In the genomic region with DNA sequence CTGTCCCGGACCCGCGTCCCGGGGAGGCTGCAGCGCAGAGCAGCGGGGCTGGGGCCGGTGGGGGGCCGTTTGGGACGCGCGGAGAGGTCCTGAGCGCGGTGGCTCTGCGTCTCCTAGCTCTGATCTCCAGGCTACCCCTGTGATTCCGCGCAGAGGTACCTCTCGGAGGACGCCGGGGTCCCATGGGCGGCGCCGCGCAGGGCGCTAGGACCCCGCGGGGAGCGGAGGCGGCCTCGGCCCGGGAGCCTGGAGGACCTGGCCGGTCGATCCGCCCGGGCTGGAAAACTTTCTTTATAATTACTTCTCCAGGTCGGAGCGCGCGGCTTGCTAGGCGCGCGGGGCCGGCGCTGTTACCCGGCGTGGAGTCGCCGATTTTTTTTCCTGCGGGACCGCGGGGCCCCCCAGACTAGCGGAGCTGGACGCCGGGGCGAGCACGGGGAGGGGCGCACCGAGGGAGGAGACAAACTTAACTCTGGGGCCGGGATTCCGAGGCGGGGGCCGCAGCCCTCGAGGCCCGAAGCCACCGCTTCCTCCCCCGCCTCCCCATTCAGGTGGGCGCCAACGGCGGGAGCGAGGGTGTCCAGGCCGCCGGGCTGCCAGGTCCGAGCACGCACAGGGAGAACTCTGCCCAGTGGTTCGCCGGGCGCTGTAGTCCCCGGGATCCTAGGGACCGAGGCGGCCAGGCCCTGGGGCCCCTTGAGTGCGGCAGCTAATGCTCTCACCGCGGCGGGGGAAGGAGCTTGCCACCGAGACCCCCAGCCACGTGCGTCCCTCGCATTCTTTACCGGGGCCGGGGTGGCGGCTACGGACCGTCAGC, we compare ENCODE assay signal across 9 cellular contexts. TPM values are rescaled to one million over a fixed set of nuclear protein-coding genes. Genes with fewer than 3 reads are reported as not detected.
A peak's percentile ranks its signal among the peaks of the same experiment; 100 is the strongest.
DNase-seq lines count a peak whose midpoint lies in the region; ATAC-seq and TF ChIP-seq lines count a peak whose summit lies in the region.
"Had no signal": no experiment of that assay in that cellular context is flagged by ENCODE, and none has a peak within 500 bp of the region (broad histone marks: within the 10 kb centered on the region; RNA-seq: fewer than 3 reads in every experiment).

No MANE protein-coding gene starts in this region.

- 0% methylated on average over 32 of the region's 92 CpGs for WGBS in esophagus muscularis mucosa

- DNase-seq in NCI-H82 (lab: John Stamatoyannopoulos, UW) (peak; percentile 58), NCI-H82 treated with DMSO at 0.1 percent for 48 hours (lab: John Stamatoyannopoulos, UW; ENCODE audit: unreplicated experiment) (no peak), SW480 (ENCODE audit: low spot score) (peak; percentile 69), esophagus muscularis mucosa (ENCODE audit: extremely low spot score) (no peak), myocyte (ENCODE audit: low read depth) (peak; percentile 40), activated gamma-delta T cell (lab: John Stamatoyannopoulos, UW) (no peak), medulla oblongata (ENCODE audit: extremely low spot score) (no peak)
- DNase-seq: DND-41 had no signal

- H3K36me3 ChIP-seq in esophagus muscularis mucosa: no peaks in the 10 kb centered on the region

- TF ChIP-seq CTCF in esophagus muscularis mucosa (IDR thresholded peaks at IDR 0.05): no peak

- peaks cover 13 to 59% (median 46%) of the 10 kb centered on the region in 4 donors for H3K4me1 ChIP-seq in esophagus muscularis mucosa

- H3K27me3 ChIP-seq in esophagus muscularis mucosa: peaks cover 0 to 30% (median 0%) of the 10 kb centered on the region in 4 donors

- peak overlapping the region; percentile 81 to 94 (median 88) for H3K27ac ChIP-seq in esophagus muscularis mucosa (replicated peaks in 1 of 4)

- intact Hi-C loops in esophagus muscularis mucosa (cut with DNase I): loop anchor here (2.0 to 10.0 kb wide), 4 partner anchors 66 to 126 kb away; no protein-coding TSS in a partner anchor

- peak; percentile 14 for ATAC-seq in HG03280 (IDR thresholded peaks at IDR 0.05; ENCODE audit: unreplicated experiment)

- peak overlapping the region; percentile 74 to 89 (median 80) for H3K4me3 ChIP-seq in esophagus muscularis mucosa

- no peak for TF ChIP-seq EP300 in esophagus muscularis mucosa (IDR thresholded peaks at IDR 0.05)

- no peaks in the 10 kb centered on the region for H3K9me3 ChIP-seq in esophagus muscularis mucosa

- no peak for TF ChIP-seq POLR2A in esophagus muscularis mucosa (IDR thresholded peaks at IDR 0.05; ENCODE audit: low read depth)

RNA-seq across cellular contexts. Expression of a gene that starts 0.8 kb away (rescaled TPM):
- total RNA-seq in esophagus muscularis mucosa: 10 to 100 TPM in 2 of 4 donors, 1 to 10 TPM in 2; 5.1 to 15.9 (median 8.9) TPM
- total RNA-seq in myocyte: 0.86 and 1.6 TPM in 2 replicates
- 0.13 TPM for polyA plus RNA-seq in myocyte (2012)

Comparison
In these comparisons a context has a peak if more than half of its experiments do, and no peak if none do; other contexts are left out.
1. DNase-seq: peak in NCI-H82 (single experiment), SW480 (single experiment) and myocyte (single experiment); none in NCI-H82 treated with DMSO at 0.1 percent for 48 hours (single experiment), esophagus muscularis mucosa (single experiment), activated gamma-delta T cell (single experiment) and medulla oblongata (single experiment).